In the genomic region with DNA sequence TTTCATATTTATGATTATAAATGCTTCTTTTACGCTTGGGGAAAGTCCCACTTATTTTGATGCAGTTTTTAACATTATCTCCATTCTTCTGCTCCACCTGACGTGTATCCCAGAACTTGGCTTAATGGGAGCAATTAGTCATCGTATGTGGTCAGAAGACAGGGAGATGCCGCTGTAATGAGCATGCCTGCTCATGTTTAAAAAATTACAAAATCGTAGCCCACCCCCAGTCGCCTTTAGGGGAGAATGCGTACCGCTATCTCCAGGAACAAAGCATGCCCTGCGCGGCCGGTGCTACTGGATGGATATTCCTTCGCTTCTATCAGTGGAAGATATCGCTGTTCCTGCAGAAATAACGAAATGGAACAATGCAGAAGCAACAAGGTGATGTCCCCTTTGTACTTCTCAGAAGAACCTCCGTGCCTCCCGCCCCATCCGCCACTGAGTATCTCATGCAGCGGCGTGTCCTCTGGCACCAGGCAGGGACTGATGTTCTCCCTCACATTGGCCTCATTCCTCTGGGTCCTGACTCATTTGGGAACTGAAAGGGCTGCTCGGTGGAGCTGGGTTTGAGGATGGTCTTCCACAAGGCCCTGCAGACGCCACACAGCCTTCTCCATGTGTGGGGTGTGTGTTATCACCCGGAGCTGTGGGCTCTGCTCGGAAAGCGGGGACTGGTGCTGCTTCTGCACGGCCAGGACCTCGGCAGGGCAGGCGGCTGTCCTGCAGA, we compare ENCODE assay signal across 12 cellular contexts.
A peak's percentile ranks its signal among the peaks of the same experiment; 100 is the strongest.
DNase-seq lines count a peak whose midpoint lies in the region; ATAC-seq and TF ChIP-seq lines count a peak whose summit lies in the region.
"Had no signal": no experiment of that assay in that cellular context is flagged by ENCODE, and none has a peak within 500 bp of the region (broad histone marks: within the 10 kb centered on the region; RNA-seq: fewer than 3 reads in every experiment).

No MANE protein-coding gene starts in this region.

- DNase-seq in H4 (ENCODE audit: low spot score) (peak; percentile 57), SJCRH30 (peak; percentile 36 to 40), fibroblast of lung (ENCODE audit: low read depth in 2 of 2) (peak; percentile 73 to 97), retina (peak; percentile 29), BE2C (no peak)
- DNase-seq: activated CD4-positive, alpha-beta T cell treated with anti-CD3 and anti-CD28 coated beads for 4 hours; activated naive CD4-positive, alpha-beta T cell treated with anti-CD3 and anti-CD28 coated beads for 36 hours; NCI-H1105 treated with DMSO at 0.1 percent for 48 hours had no signal

- H3K4me1 ChIP-seq in SJCRH30 (peaks cover 12% of the 10 kb centered on the region), fibroblast of lung (ENCODE audit: control insufficient read depth, extremely low read depth, insufficient read depth, low read length) (peaks cover 3% of the 10 kb centered on the region), BE2C (no peaks in the 10 kb centered on the region)

- H3K9ac ChIP-seq in fibroblast of lung (ENCODE audit: insufficient read depth, low read length) = no peak overlapping the region

- H4K20me1 ChIP-seq in fibroblast of lung (ENCODE audit: control insufficient read depth, extremely low read depth, insufficient read depth, low read length) = no peaks in the 10 kb centered on the region

- H3K79me2 ChIP-seq in fibroblast of lung (ENCODE audit: control insufficient read depth, insufficient read depth, low read length) = no peaks in the 10 kb centered on the region
- H3K79me2 ChIP-seq: hepatocyte had no signal

- TF ChIP-seq CTCF in fibroblast of lung (conservative IDR thresholded peaks at IDR 0.05 in 1 of 2, IDR thresholded peaks at IDR 0.05 in 1 of 2; ENCODE audit: low read depth in 1 of 2, low read length in 2 of 2) (no peak), BE2C (IDR thresholded peaks at IDR 0.05; ENCODE audit: low read depth, low read length) (no peak)

- H3K27ac ChIP-seq in SJCRH30 (peak overlapping the region; percentile 18; the same call in 1 of the 2 replicates), fibroblast of lung (ENCODE audit: insufficient read depth, low read length) (no peak overlapping the region)
- H3K27ac ChIP-seq: hepatocyte had no signal

- H3K36me3 ChIP-seq in SJCRH30 (no peaks in the 10 kb centered on the region), fibroblast of lung (ENCODE audit: control insufficient read depth, insufficient read depth, low read length) (no peaks in the 10 kb centered on the region), BE2C (peaks cover 32% of the 10 kb centered on the region)

- no peak for ATAC-seq in GM18861 (IDR thresholded peaks at IDR 0.05; ENCODE audit: unreplicated experiment)
- no peak for ATAC-seq in HG02623 (IDR thresholded peaks at IDR 0.05; ENCODE audit: unreplicated experiment)
- no peak for ATAC-seq in GM21528 (IDR thresholded peaks at IDR 0.05; ENCODE audit: low FRiP score, unreplicated experiment)

- H3K9me3 ChIP-seq in SJCRH30 (replicated peaks) = no peaks in the 10 kb centered on the region
- no peaks in the 10 kb centered on the region for H3K9me3 ChIP-seq in fibroblast of lung (ENCODE audit: control insufficient read depth, insufficient read depth, low read depth, low read length)
- H3K9me3 ChIP-seq in BE2C = no peaks in the 10 kb centered on the region

- H3K27me3 ChIP-seq in SJCRH30 (no peaks in the 10 kb centered on the region), fibroblast of lung (ENCODE audit: control insufficient read depth, insufficient read depth, low read length) (no peaks in the 10 kb centered on the region), BE2C (no peaks in the 10 kb centered on the region)
- H3K27me3 ChIP-seq: hepatocyte had no signal

- no peak overlapping the region for H3K4me2 ChIP-seq in fibroblast of lung (ENCODE audit: extremely low read depth, insufficient read depth, low read length)
- H3K4me2 ChIP-seq: hepatocyte had no signal

- H2AFZ ChIP-seq in fibroblast of lung (ENCODE audit: low read length) = no peak overlapping the region
- H2AFZ ChIP-seq: hepatocyte had no signal

- no peak overlapping the region for H3K4me3 ChIP-seq in SJCRH30
- H3K4me3 ChIP-seq in fibroblast of lung (replicated peaks in 1 of 4; ENCODE audit: control extremely low read depth in 1 of 4, insufficient read depth in 1 of 4, low read depth in 3 of 4, low read length in 4 of 4) = no peak overlapping the region
- no peak overlapping the region for H3K4me3 ChIP-seq in BE2C (ENCODE audit: low read depth, low read length)
- H3K4me3 ChIP-seq: hepatocyte had no signal
